10 cellular contexts compared by ENCODE assay signal in genomic region chr1:205247130-205247921, GRCh38. TPM values are rescaled to one million over a fixed set of nuclear protein-coding genes. Genes with fewer than 3 reads are reported as not detected.
DNase-seq lines count a peak whose midpoint lies in the region; ATAC-seq, FAIRE-seq and TF ChIP-seq lines count a peak whose summit lies in the region.
"Had no signal": no experiment of that assay in that cellular context is flagged by ENCODE, and none has a peak within 500 bp of the region (broad histone marks: within the 10 kb centered on the region; RNA-seq: fewer than 3 reads in every experiment).

No MANE protein-coding gene starts in this region.

- H3K4me2 ChIP-seq in H1 (ENCODE audit: insufficient read depth in 1 of 2, low read depth in 2 of 2, low read length in 2 of 2) = no peak overlapping the region

- H4K20me1 ChIP-seq in H1 (replicated peaks in 1 of 2; ENCODE audit: control insufficient read depth in 1 of 2, insufficient read depth in 2 of 2, low read length in 2 of 2) = no peaks in the 10 kb centered on the region

- no peak overlapping the region for H3K4me3 Mint-ChIP-seq in CD14-positive monocyte
- H3K4me3 Mint-ChIP-seq in nephron = peak overlapping the region in 2 of 3 experiments; percentile 57 to 75
- H3K4me3 Mint-ChIP-seq: naive B cell had no signal

- no peak overlapping the region for H3K27ac ChIP-seq in H1 (ENCODE audit: low read depth, low read length)

- no peak overlapping the region for H3K27ac Mint-ChIP-seq in CD14-positive monocyte
- peak overlapping the region in 2 of 3 experiments; percentile 67 for H3K27ac Mint-ChIP-seq in nephron

- no peaks in the 10 kb centered on the region for H3K36me3 Mint-ChIP-seq in CD14-positive monocyte
- H3K36me3 Mint-ChIP-seq in nephron (ENCODE audit: low read depth) = peaks cover 4% of the 10 kb centered on the region

- H3K9me3 ChIP-seq in H1 (ENCODE audit: insufficient read depth in 2 of 2, low read depth in 1 of 2, low read length in 1 of 2) = no peaks in the 10 kb centered on the region

- peak overlapping the region; percentile 30; the same call in 1 of the 2 replicates for H4K8ac ChIP-seq in H1 (ENCODE audit: extremely low read depth, insufficient read depth, low read length)

- H3K4ac ChIP-seq in H1 (replicated peaks; ENCODE audit: insufficient read length, low read depth, low read length) = no peak overlapping the region

- no peak for FAIRE-seq in H1 (lab: Jason Lieb, UNC)
- FAIRE-seq: endothelial cell of umbilical vein had no signal

- no peak overlapping the region for H2AK5ac ChIP-seq in H1 (ENCODE audit: low read depth, low read length)

- TF ChIP-seq POLR2A in NB4 (IDR thresholded peaks at IDR 0.05; ENCODE audit: extremely low read depth, insufficient read length) = no peak
- no peak for TF ChIP-seq POLR2A in H1 (IDR thresholded peaks at IDR 0.05; ENCODE audit: control extremely low read depth in 1 of 2, low read depth in 2 of 2, low read length in 2 of 2)

- no peak overlapping the region for H3K23ac ChIP-seq in H1 (ENCODE audit: insufficient read length)

- DNase-seq in CD14-positive monocyte (ENCODE audit: low spot score) (peak; percentile 20), NB4 (ENCODE audit: low read depth) (peak; percentile 34), H1 (ENCODE audit: low read depth in 1 of 2, low spot score in 2 of 2) (no peak), GM19240 (ENCODE audit: insufficient read length, low spot score) (no peak), SW 1271 (lab: John Stamatoyannopoulos, UW) (no peak)
- DNase-seq: naive B cell had no signal

- no peaks in the 10 kb centered on the region for H3K23me2 ChIP-seq in H1 (ENCODE audit: low read depth, low read length)

- H3K9me3 Mint-ChIP-seq in CD14-positive monocyte (no peaks in the 10 kb centered on the region), nephron (no peaks in the 10 kb centered on the region)
- H3K9me3 Mint-ChIP-seq: naive B cell had no signal

- TF ChIP-seq EP300 in H1 (IDR thresholded peaks at IDR 0.05; ENCODE audit: borderline replicate concordance in 1 of 2, low read depth in 2 of 2, low read length in 2 of 2) = no peak

- TF ChIP-seq RAD21 in H1 (IDR thresholded peaks at IDR 0.05 in 1 of 2, conservative IDR thresholded peaks at IDR 0.05 in 1 of 2; ENCODE audit: low read depth in 2 of 2, low read length in 2 of 2) = no peak

- H3K14ac ChIP-seq in H1 (ENCODE audit: insufficient read length) = no peak overlapping the region

- no peak for ATAC-seq in GM21737 (IDR thresholded peaks at IDR 0.05; ENCODE audit: unreplicated experiment)
- ATAC-seq in HG03108 (IDR thresholded peaks at IDR 0.05; ENCODE audit: unreplicated experiment) = no peak

- H4K5ac ChIP-seq in H1 (ENCODE audit: insufficient read length, low read depth, low read length) = no peak overlapping the region

- H2BK12ac ChIP-seq in H1 (ENCODE audit: low read depth, low read length) = no peak overlapping the region

- H3K18ac ChIP-seq in H1 (ENCODE audit: extremely low read depth, low read length) = no peak overlapping the region

- H3K4me1 Mint-ChIP-seq in CD14-positive monocyte (no peaks in the 10 kb centered on the region), nephron (peaks cover 5% of the 10 kb centered on the region)
- H3K4me1 Mint-ChIP-seq: naive B cell had no signal

- H3K79me1 ChIP-seq in H1 (ENCODE audit: low read depth, low read length) = no peaks in the 10 kb centered on the region

- no peak overlapping the region for H2BK120ac ChIP-seq in H1 (replicated peaks; ENCODE audit: low read depth, low read length)

- H3K56ac ChIP-seq in H1 (replicated peaks; ENCODE audit: insufficient read length, low read depth, low read length) = no peak overlapping the region

- TF ChIP-seq CTCF in CD14-positive monocyte (IDR thresholded peaks at IDR 0.05) = no peak
- no peak for TF ChIP-seq CTCF in NB4 (IDR thresholded peaks at IDR 0.05; ENCODE audit: low read depth, low read length)
- TF ChIP-seq CTCF in H1 (IDR thresholded peaks at IDR 0.05; ENCODE audit: control extremely low read depth in 1 of 3, insufficient read depth in 1 of 3, low read depth in 1 of 3, low read length in 3 of 3) = no peak
- no peak for TF ChIP-seq CTCF in nephron (IDR thresholded peaks at IDR 0.05; ENCODE audit: unreplicated experiment in 3 of 3)

- H3K4me1 ChIP-seq in H1 (replicated peaks in 1 of 4; ENCODE audit: control insufficient read depth in 3 of 4, insufficient read depth in 4 of 4, low read length in 3 of 4) = peaks cover 0 to 6% (median 2%) of the 10 kb centered on the region in 4 experiments; a peak in 5 of 7 replicates

- POLR2A ChIA-PET in H1 (lab: Charles Lee; ENCODE audit: partially characterized antibody) = interaction anchor here (0.7 to 1.8 kb wide), 4 partner anchors 9 to 67 kb away, joined by 3 to 8 read pairs (median 4); partner anchors contain the start of gene TMCC2

- peaks cover 0 to 9% (median 2%) of the 10 kb centered on the region in 3 donors for H3K27me3 Mint-ChIP-seq in CD14-positive monocyte (ENCODE audit: low read depth in 3 of 3)
- H3K27me3 Mint-ChIP-seq in nephron (ENCODE audit: low read depth) = no peaks in the 10 kb centered on the region

- H2BK5ac ChIP-seq in H1 (ENCODE audit: low read depth, low read length) = no peak overlapping the region

- no peak overlapping the region for H3K9ac ChIP-seq in H1 (replicated peaks in 1 of 4; ENCODE audit: extremely low read depth in 1 of 4, low read depth in 3 of 4, low read length in 3 of 4)

- H3K4me3 ChIP-seq in NB4 (ENCODE audit: low read depth, low read length) = no peak overlapping the region
- no peak overlapping the region for H3K4me3 ChIP-seq in H1 (ENCODE audit: extremely low read depth in 1 of 4, insufficient read depth in 2 of 4, low read depth in 3 of 4, low read length in 4 of 4)

- no peak overlapping the region for H4K91ac ChIP-seq in H1 (replicated peaks; ENCODE audit: insufficient read length, low read length)

- CTCF ChIA-PET in H1 (lab: Charles Lee; ENCODE audit: partially characterized antibody) = interaction anchor here (1.3 to 40.8 kb wide), 4 partner anchors 4 to 106 kb away, joined by 3 to 1035 read pairs (median 520); partner anchors contain the start of gene TMCC2

- no peak overlapping the region for H2AFZ ChIP-seq in H1 (ENCODE audit: low read length)

- 84% methylated on average over 9 of the region's 9 CpGs; no CpG with 5 or more reads in 1 of the 2 experiments for whole genome bisulfite sequencing in H1 (ENCODE audit: extremely low coverage in 1 of 2, insufficient coverage in 1 of 2, insufficient read length in 1 of 2, insufficient replicate concordance in 2 of 2, low coverage in 1 of 2, low lambda C conversion rate in 2 of 2, missing lambda C conversion rate in 1 of 2), 2 experiments

- no peaks in the 10 kb centered on the region for H3K27me3 ChIP-seq in H1 (replicated peaks in 1 of 4; ENCODE audit: control insufficient read depth in 3 of 4, extremely low read depth in 1 of 4, insufficient read depth in 3 of 4, low read length in 3 of 4)

- H2BK20ac ChIP-seq in H1 (ENCODE audit: low read length) = no peak overlapping the region

- peaks cover 0 to under 1% (median 0%) of the 10 kb centered on the region in 4 experiments; a peak in 1 of 8 replicates for H3K36me3 ChIP-seq in H1 (ENCODE audit: control insufficient read depth in 2 of 4, insufficient read depth in 4 of 4, low read length in 3 of 4)

- no peak overlapping the region for H2BK15ac ChIP-seq in H1 (ENCODE audit: low read length)

- intact Hi-C loops in CD14-positive monocyte (cut with micrococcal nuclease) = loop anchor here in 1 of 2 donors (10.0 kb wide), 1 partner anchor 53 kb away; no protein-coding TSS in a partner anchor

- no peaks in the 10 kb centered on the region for H3K79me2 ChIP-seq in H1 (ENCODE audit: control insufficient read depth in 1 of 2, insufficient read depth in 2 of 2, low read length in 2 of 2)

TF ChIP-seq in H1, 55 proteins besides CTCF, POLR2A, EP300 and RAD21:
- TF ChIP-seq MAX (IDR thresholded peaks at IDR 0.05) = no peak
- no peak for TF ChIP-seq NRF1 (IDR thresholded peaks at IDR 0.05; ENCODE audit: low read depth, low read length)
- TF ChIP-seq KDM1A (IDR thresholded peaks at IDR 0.05; ENCODE audit: borderline replicate concordance, low read length) = 0 out of 2 replicates have a peak, but pooled peaks have one; percentile 35

RNA-seq across cellular contexts. Expression of gene TMCC2, which starts 19.6 kb away (rescaled TPM):
- polyA plus RNA-seq in CD14-positive monocyte = under 1 TPM in 1 of 2 donors, not detected in 1; 0.27 TPM
- 6.7 and 7.2 TPM in 2 replicates for total RNA-seq in H1 (2021; fragmentation: NEBNext Ultra II Directional; extraction: Animal tissue kit (Norgen Biotek cat#: 25700))
- polyA plus RNA-seq in H1 (2011; rRNA removed) = 6.8 and 9.7 TPM in 2 replicates
- 6.6 TPM for polyA plus RNA-seq in H1 (2011; cell fraction: cytosol; rRNA removed)
- 9.2 TPM for polyA plus RNA-seq in H1 (2011; cell fraction: nucleus; rRNA removed)
- 5.5 to 7.3 TPM (median 6.5 TPM) in 4 replicates for polyA plus RNA-seq in H1 (2012, experiment 1 of 2)
- polyA plus RNA-seq in H1 (2012, experiment 2 of 2) = 5.1 TPM
- polyA plus RNA-seq in H1 (2013, experiment 1 of 2) = 4.1 TPM
- polyA plus RNA-seq in H1 (2013, experiment 2 of 2) = 3.9 TPM
- polyA minus RNA-seq in H1 (2011; rRNA and poly(A)+ RNA removed) = 7.0 and 7.5 TPM in 2 replicates
- 8.9 TPM for polyA minus RNA-seq in H1 (2011; cell fraction: cytosol; rRNA and poly(A)+ RNA removed)
- 6.3 TPM for polyA minus RNA-seq in H1 (2011; cell fraction: nucleus; rRNA and poly(A)+ RNA removed)

RNA-seq across cellular contexts. Expression of gene DSTYK, which starts 35.8 kb away (rescaled TPM):
- polyA plus RNA-seq in CD14-positive monocyte = 1 to 10 TPM; 2.9 to 3.8 TPM
- 7.9 and 8.5 TPM in 2 replicates for total RNA-seq in H1 (2021; fragmentation: NEBNext Ultra II Directional; extraction: Animal tissue kit (Norgen Biotek cat#: 25700))
- polyA plus RNA-seq in H1 (2011; rRNA removed) = 2.4 and 2.7 TPM in 2 replicates
- 4.0 TPM for polyA plus RNA-seq in H1 (2011; cell fraction: cytosol; rRNA removed)
- 2.9 TPM for polyA plus RNA-seq in H1 (2011; cell fraction: nucleus; rRNA removed)
- 4.9 to 6.2 TPM (median 6.1 TPM) in 4 replicates for polyA plus RNA-seq in H1 (2012, experiment 1 of 2)
- 0.60 TPM for polyA plus RNA-seq in H1 (2012, experiment 2 of 2)
- polyA plus RNA-seq in H1 (2013, experiment 1 of 2) = 3.9 TPM
- 3.8 TPM for polyA plus RNA-seq in H1 (2013, experiment 2 of 2)
- 11.9 and 16.2 TPM in 2 replicates for polyA minus RNA-seq in H1 (2011; rRNA and poly(A)+ RNA removed)
- polyA minus RNA-seq in H1 (2011; cell fraction: cytosol; rRNA and poly(A)+ RNA removed) = 5.3 TPM
- polyA minus RNA-seq in H1 (2011; cell fraction: nucleus; rRNA and poly(A)+ RNA removed) = 8.0 TPM

Comparison
In these comparisons a context has a peak if more than half of its experiments do, and no peak if none do; other contexts are left out.
1. DNase-seq: peak in CD14-positive monocyte (single experiment) and NB4 (single experiment); none in H1 (0 of 2), GM19240 (single experiment) and SW 1271 (0 of 2).
2. H3K27ac Mint-ChIP-seq: peak in nephron (2 of 3); none in CD14-positive monocyte (0 of 7).
3. H3K4me3 Mint-ChIP-seq: peak in nephron (2 of 3); none in CD14-positive monocyte (0 of 2).